ENCODE assay signal across 8 cellular contexts in the genomic region with DNA sequence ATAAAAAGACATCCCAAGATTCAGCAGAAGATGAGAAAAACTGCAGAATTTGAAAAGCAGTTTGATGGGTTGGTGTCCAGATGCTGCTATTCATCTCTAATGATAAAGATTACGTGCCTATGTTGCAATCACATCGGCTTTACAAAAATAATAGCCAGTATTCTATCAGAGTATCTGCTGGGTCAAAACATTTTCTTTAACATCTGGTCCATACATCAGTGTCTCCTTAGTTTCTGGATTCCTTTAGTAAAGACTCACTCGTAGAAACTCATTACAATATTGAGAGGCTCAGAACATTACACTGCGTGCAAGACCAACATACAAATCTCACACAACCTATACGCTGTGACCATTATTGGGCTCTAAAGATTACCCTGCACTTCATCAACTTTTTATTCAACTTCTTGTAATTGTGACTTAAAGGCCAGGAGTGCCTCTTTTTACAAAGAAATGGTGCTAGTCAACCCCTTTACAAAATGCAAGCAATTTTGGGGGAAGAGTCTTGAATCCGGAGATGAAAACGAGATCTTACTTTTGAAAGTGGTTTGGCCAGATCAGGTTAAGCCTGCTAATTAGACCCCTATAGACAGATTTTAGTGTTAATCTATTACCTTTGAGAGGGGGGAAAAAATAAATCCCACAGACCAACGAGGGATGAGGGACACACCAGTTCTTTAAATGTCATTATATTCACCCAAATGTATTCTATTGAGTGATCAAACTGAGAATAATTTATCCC. TPM values are rescaled to one million over a fixed set of nuclear protein-coding genes. Genes with fewer than 3 reads are reported as not detected.
DNase-seq lines count a peak whose midpoint lies in the region; TF ChIP-seq lines count a peak whose summit lies in the region.

No MANE protein-coding gene starts in this region.

- peaks cover 79% of the 10 kb centered on the region for H3K79me2 ChIP-seq in PC-9 (ENCODE audit: low read depth)

- peaks cover 85% of the 10 kb centered on the region for H3F3A ChIP-seq in PC-9 (ENCODE audit: insufficient read depth, low read depth)

- POLR2A ChIA-PET in PC-9 (lab: Charles Lee; ENCODE audit: unreplicated experiment) = interaction anchor here (0.5 kb wide), 1 partner anchor 25 kb away, joined by 10 read pairs; no protein-coding TSS in a partner anchor

- CTCF ChIA-PET in PC-9 (lab: Charles Lee) = no interaction called here

- DNase-seq in GM12865 (ENCODE audit: low read depth) (no peak), PC-9 (no peak), erythroblast (lab: John Stamatoyannopoulos, UW) (peak; percentile 44 to 64), Ammon's horn (ENCODE audit: low spot score) (no peak), HuH-7.5 (ENCODE audit: low spot score) (no peak), DMS53 (lab: John Stamatoyannopoulos, UW) (no peak)
- no peak for DNase-seq in effector CD8-positive, alpha-beta T cell (lab: John Stamatoyannopoulos, UW)

- TF ChIP-seq CTCF in GM12865 (IDR thresholded peaks at IDR 0.05; ENCODE audit: insufficient read depth, low read depth, low read length, missing control alignments) = no peak
- no peak for TF ChIP-seq CTCF in PC-9 (conservative IDR thresholded peaks at IDR 0.05)

- H3K4me1 ChIP-seq in PC-9 (replicated peaks; ENCODE audit: insufficient read depth) = peaks cover 64% of the 10 kb centered on the region
- H3K4me1 ChIP-seq in rectal smooth muscle tissue (ENCODE audit: control insufficient read depth, insufficient read depth, low read length) = peaks cover 28% of the 10 kb centered on the region

- BruUV-seq in PC-9 (replicated peaks; lab: Mats Ljungman, UMichigan) = no TSS peak

- peak overlapping the region; percentile 98 for H3K4me3 ChIP-seq in GM12865 (ENCODE audit: low read depth, low read length)
- H3K4me3 ChIP-seq in PC-9 = peak overlapping the region; percentile 98
- H3K4me3 ChIP-seq in rectal smooth muscle tissue (ENCODE audit: low read length) = peak overlapping the region; percentile 100

- H2AFZ ChIP-seq in PC-9 = no peak overlapping the region

- intact Hi-C loops in PC-9 (cut with micrococcal nuclease; ENCODE audit: unreplicated experiment) = loop anchor here (2.0 to 5.0 kb wide), 2 partner anchors 172 to 274 kb away; a partner anchor contains a TSS

- H3K27ac ChIP-seq in PC-9 (peak overlapping the region; percentile 95), rectal smooth muscle tissue (ENCODE audit: low read depth, low read length) (no peak overlapping the region)

- H3K4me2 ChIP-seq in PC-9 = peak overlapping the region; percentile 97

- no peak overlapping the region for H3K9ac ChIP-seq in rectal smooth muscle tissue (ENCODE audit: low read length)

- H3K27me3 ChIP-seq in PC-9 (ENCODE audit: insufficient read depth, low read depth) = no peaks in the 10 kb centered on the region
- H3K27me3 ChIP-seq in rectal smooth muscle tissue (ENCODE audit: control insufficient read depth, insufficient read depth, low read length) = no peaks in the 10 kb centered on the region

- no peaks in the 10 kb centered on the region for H3K9me3 ChIP-seq in PC-9 (ENCODE audit: insufficient read depth, low read depth)

- H4K20me1 ChIP-seq in PC-9 (ENCODE audit: insufficient read depth) = peaks cover 73% of the 10 kb centered on the region

- no peaks in the 10 kb centered on the region for H3K9me2 ChIP-seq in PC-9 (ENCODE audit: insufficient read depth)

- no peak for TF ChIP-seq POLR2A in erythroblast (IDR thresholded peaks at IDR 0.05; ENCODE audit: low read length)

- H3K36me3 ChIP-seq in PC-9 (ENCODE audit: low read depth) = peaks cover 57% of the 10 kb centered on the region
- peaks cover 4% of the 10 kb centered on the region for H3K36me3 ChIP-seq in rectal smooth muscle tissue (ENCODE audit: control insufficient read depth, insufficient read depth, low read length)

RNA-seq across cellular contexts. Expression of a gene that starts 2.9 kb away (rescaled TPM):
- total RNA-seq in PC-9 (2021) = 117 and 158 TPM in 2 replicates

Comparison
In these comparisons a context has a peak if more than half of its experiments do, and no peak if none do; other contexts are left out.
1. DNase-seq: peak in erythroblast (2 of 2); none in GM12865 (single experiment), PC-9 (0 of 2), Ammon's horn (single experiment), HuH-7.5 (single experiment), DMS53 (single experiment) and effector CD8-positive, alpha-beta T cell (single experiment).
2. Peak in every context shown above with its lines, with median percentiles within 50 percentile points of each other: H3K4me3 ChIP-seq.